Comparison of ENCODE assay signal across 9 cellular contexts in the genomic region with DNA sequence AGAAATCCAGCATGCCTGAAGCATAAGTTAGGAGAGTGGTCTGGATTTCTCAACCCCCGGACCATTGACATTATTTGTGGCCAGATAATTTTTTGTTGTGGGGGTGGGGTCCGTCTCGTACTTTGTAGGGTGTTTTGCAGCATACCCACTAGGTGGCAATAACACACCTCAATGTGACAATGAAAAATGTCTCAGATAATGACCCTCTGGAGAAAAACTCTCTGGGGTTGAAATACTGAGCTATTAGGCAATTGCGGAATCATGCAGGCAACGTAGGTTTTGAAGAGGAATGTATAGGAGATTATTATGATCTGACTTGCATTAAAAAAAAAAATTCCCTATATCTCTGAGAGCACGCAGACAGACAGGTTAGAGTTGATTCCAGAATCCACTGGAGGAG.
DNase-seq lines count a peak whose midpoint lies in the region; ATAC-seq and TF ChIP-seq lines count a peak whose summit lies in the region.
"Had no signal": no experiment of that assay in that cellular context is flagged by ENCODE, and none has a peak within 500 bp of the region (broad histone marks: within the 10 kb centered on the region; RNA-seq: fewer than 3 reads in every experiment).

No MANE protein-coding gene starts in this region.

- no peak overlapping the region for H3K27ac ChIP-seq in brain microvascular endothelial cell

- DNase-seq in AG09309 (ENCODE audit: low read depth) (no peak), brain microvascular endothelial cell (no peak), activated gamma-delta T cell (lab: John Stamatoyannopoulos, UW) (no peak), GOT3 (lab: John Stamatoyannopoulos, UW) (no peak)
- no peak for DNase-seq in activated CD4-positive, alpha-beta T cell treated with anti-CD3 and anti-CD28 coated beads for 48 hours
- DNase-seq: T-helper 1 cell had no signal

- no peak overlapping the region for H3K4me3 ChIP-seq in AG09309 (ENCODE audit: control insufficient read depth, low read depth, low read length)
- H3K4me3 ChIP-seq in brain microvascular endothelial cell (ENCODE audit: low read depth, low read length) = no peak overlapping the region

- peak; percentile 17 for TF ChIP-seq CTCF in AG09309 (IDR thresholded peaks at IDR 0.05; ENCODE audit: control insufficient read depth, insufficient read depth, low read depth, low read length, missing control alignments)
- peak; percentile 52 for TF ChIP-seq CTCF in brain microvascular endothelial cell (IDR thresholded peaks at IDR 0.05; ENCODE audit: low read depth, low read length, missing control alignments)

- H3K36me3 ChIP-seq in brain microvascular endothelial cell (replicated peaks) = no peaks in the 10 kb centered on the region

- ATAC-seq in GM18867 (IDR thresholded peaks at IDR 0.05; ENCODE audit: unreplicated experiment) = peak; percentile 85
- peak; percentile 67 for ATAC-seq in HG03520 (IDR thresholded peaks at IDR 0.05; ENCODE audit: unreplicated experiment)
- no peak for ATAC-seq in GM21723 (IDR thresholded peaks at IDR 0.05; ENCODE audit: unreplicated experiment)

- no peaks in the 10 kb centered on the region for H3K27me3 ChIP-seq in brain microvascular endothelial cell (replicated peaks)

- in situ Hi-C loops in brain microvascular endothelial cell (cut with HindIII; ENCODE audit: low pct_ligation_motif_present, low sequenced_read_pairs) = no loop called here
